ENCODE assay signal across 22 cellular contexts in the genomic region with DNA sequence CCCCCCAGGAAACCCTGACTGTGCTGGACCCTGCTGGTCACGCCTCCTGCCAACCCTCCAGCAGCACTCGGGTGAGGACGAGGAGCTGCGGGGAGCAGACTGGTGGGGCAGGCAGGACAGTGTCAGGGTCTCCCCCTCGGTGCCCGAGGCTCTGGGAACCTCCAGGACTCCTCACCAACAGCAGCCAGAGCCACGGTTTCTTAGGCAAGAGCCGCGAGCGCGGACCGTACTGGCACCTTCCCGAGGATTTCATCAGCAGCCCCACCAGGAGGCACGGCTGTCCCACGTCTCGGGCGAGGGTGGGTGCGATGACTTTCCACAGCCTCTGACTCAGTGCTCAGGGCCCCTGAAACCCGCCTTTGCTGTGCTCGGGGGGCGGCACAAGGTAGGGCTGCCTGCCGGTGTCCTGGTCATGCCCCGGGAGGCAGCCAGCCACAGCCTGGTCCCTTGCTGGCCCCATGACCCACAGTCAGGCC.
DNase-seq lines count a peak whose midpoint lies in the region; ATAC-seq and TF ChIP-seq lines count a peak whose summit lies in the region.
"Had no signal": no experiment of that assay in that cellular context is flagged by ENCODE, and none has a peak within 500 bp of the region (broad histone marks: within the 10 kb centered on the region; RNA-seq: fewer than 3 reads in every experiment).

No MANE protein-coding gene starts in this region.

- DNase-seq in activated naive CD4-positive, alpha-beta T cell treated with anti-CD3 and anti-CD28 coated beads, Interleukin-2, amount 10 ng/mL, durations not matched to agents 7 days and 5 days, result peak; percentile 19
- DNase-seq in activated naive CD4-positive, alpha-beta T cell treated with Interleukin-2 at 50 U/mL for 16 hours, result no peak
- DNase-seq in coronary artery (ENCODE audit: low spot score) (peak; percentile 64), left kidney (ENCODE audit: low read depth, low spot score) (peak; percentile 13), sciatic nerve (ENCODE audit: low spot score) (peak; percentile 53)
- DNase-seq in stimulated activated naive CD4-positive, alpha-beta T cell (lab: John Stamatoyannopoulos, UW), result no peak
- DNase-seq: activated CD4-positive, alpha-beta T cell treated with anti-CD3 and anti-CD28 coated beads, Interleukin-2, amount 50 U/mL, for 1 hour; activated gamma-delta T cell treated with Interleukin-2 at 50 U/mL for 16 hours; amygdala; DMS53; GM23248; NCI-H1105; NCI-H2029; NCI-H2227 treated with DMSO at 0.1 percent for 48 hours; NCI-H774; RPMI8226 had no signal

- no peak for TF ChIP-seq CTCF in coronary artery (IDR thresholded peaks at IDR 0.05)

- intact Hi-C loops in sciatic nerve (cut with DNase I), result no loop called here

- H3K36me3 Mint-ChIP-seq in activated naive CD4-positive, alpha-beta T cell treated with anti-CD3 and anti-CD28 coated beads, Interleukin-2, amount 10 ng/mL, durations not matched to agents 7 days and 5 days, result peaks cover 2% of the 10 kb centered on the region

- H3K27me3 Mint-ChIP-seq in activated naive CD4-positive, alpha-beta T cell treated with anti-CD3 and anti-CD28 coated beads, Interleukin-2, amount 10 ng/mL, durations not matched to agents 7 days and 5 days, result peaks cover 4% of the 10 kb centered on the region

- H3K4me3 Mint-ChIP-seq in activated naive CD4-positive, alpha-beta T cell treated with anti-CD3 and anti-CD28 coated beads, Interleukin-2, amount 10 ng/mL, durations not matched to agents 7 days and 5 days, result no peak overlapping the region
- H3K4me3 Mint-ChIP-seq: nephron had no signal

- CTCF ChIA-PET in activated naive CD4-positive, alpha-beta T cell treated with anti-CD3 and anti-CD28 coated beads, Interleukin-2, amount 10 ng/mL, durations not matched to agents 7 days and 5 days (lab: Charles Lee), result no interaction called here

- H3K4me1 Mint-ChIP-seq in activated naive CD4-positive, alpha-beta T cell treated with anti-CD3 and anti-CD28 coated beads, Interleukin-2, amount 10 ng/mL, durations not matched to agents 7 days and 5 days, result peaks cover 29% of the 10 kb centered on the region

- H3K4me3 ChIP-seq in coronary artery, result no peak overlapping the region
- H3K4me3 ChIP-seq: A549, dorsolateral prefrontal cortex, GM23248 had no signal

- no peak overlapping the region for H3K27ac ChIP-seq in coronary artery
- H3K27ac ChIP-seq: A549, dorsolateral prefrontal cortex, GM23248, parathyroid adenoma had no signal

- ATAC-seq in sciatic nerve, result no peak
- ATAC-seq in activated CD4-positive, CD25-positive, alpha-beta regulatory T cell treated with anti-CD3 and anti-CD28 coated beads, Interleukin-2, amount 50 U/mL, for 24 hours, result no peak
- no peak for ATAC-seq in GM19035 (IDR thresholded peaks at IDR 0.05; ENCODE audit: unreplicated experiment)
- ATAC-seq: A549 had no signal

- H3K27ac Mint-ChIP-seq in activated naive CD4-positive, alpha-beta T cell treated with anti-CD3 and anti-CD28 coated beads, Interleukin-2, amount 10 ng/mL, durations not matched to agents 7 days and 5 days, result no peak overlapping the region
- H3K27ac Mint-ChIP-seq: nephron had no signal

- peaks cover 2% of the 10 kb centered on the region for H3K9me3 Mint-ChIP-seq in activated naive CD4-positive, alpha-beta T cell treated with anti-CD3 and anti-CD28 coated beads, Interleukin-2, amount 10 ng/mL, durations not matched to agents 7 days and 5 days
- H3K9me3 Mint-ChIP-seq: nephron had no signal

Comparison
In these comparisons a context has a peak if more than half of its experiments do, and no peak if none do; other contexts are left out.
1. DNase-seq: peak in activated naive CD4-positive, alpha-beta T cell treated with anti-CD3 and anti-CD28 coated beads, Interleukin-2, amount 10 ng/mL, durations not matched to agents 7 days and 5 days (single experiment), coronary artery (single experiment), left kidney (single experiment) and sciatic nerve (single experiment); none in activated naive CD4-positive, alpha-beta T cell treated with Interleukin-2 at 50 U/mL for 16 hours (single experiment) and stimulated activated naive CD4-positive, alpha-beta T cell (0 of 6).